In genomic region chr17:77391668-77392375, GRCh38 we compare ENCODE assay signal across 8 cellular contexts.
DNase-seq lines count a peak whose midpoint lies in the region; ATAC-seq and TF ChIP-seq lines count a peak whose summit lies in the region.

No MANE protein-coding gene starts in this region.

- H3K4me3 ChIP-seq in foreskin fibroblast (ENCODE audit: low read depth in 1 of 2, low read length in 2 of 2) (no peak overlapping the region), trophoblast cell (ENCODE audit: low read depth, low read length) (no peak overlapping the region)

- peak overlapping the region; percentile 15 for H3K4me2 ChIP-seq in trophoblast cell (ENCODE audit: low read length)

- peak overlapping the region; percentile 31 for H3K18ac ChIP-seq in trophoblast cell (ENCODE audit: low read length)

- H2BK5ac ChIP-seq in trophoblast cell (ENCODE audit: low read depth, low read length, poor library complexity), result peak overlapping the region; percentile 27

- H4K8ac ChIP-seq in trophoblast cell (ENCODE audit: low read depth, low read length), result peak overlapping the region; percentile 23

- H3K9ac ChIP-seq in trophoblast cell (ENCODE audit: low read length), result no peak overlapping the region

- peak overlapping the region; percentile 23 for H3K14ac ChIP-seq in trophoblast cell (ENCODE audit: low read length)

- ATAC-seq in GM18907 (IDR thresholded peaks at IDR 0.05; ENCODE audit: unreplicated experiment), result no peak

- H4K91ac ChIP-seq in trophoblast cell (ENCODE audit: low read depth, low read length), result peak overlapping the region; percentile 39

- WGBS in trophoblast cell (ENCODE audit: extremely low coverage, insufficient coverage, insufficient read length), result no CpG with 5 or more reads among the region's 7 CpGs

- H2BK12ac ChIP-seq in trophoblast cell (ENCODE audit: low read length), result peak overlapping the region; percentile 21

- peak overlapping the region; percentile 43 for H2AK5ac ChIP-seq in trophoblast cell (ENCODE audit: low read length)

- H4K12ac ChIP-seq in trophoblast cell (ENCODE audit: low read depth, low read length), result no peak overlapping the region

- peaks cover 36% of the 10 kb centered on the region for H3K79me1 ChIP-seq in trophoblast cell (ENCODE audit: low read length)

- H3K9me3 ChIP-seq in trophoblast cell (ENCODE audit: insufficient read depth, low read depth, low read length), result peaks cover 4% of the 10 kb centered on the region

- H2AFZ ChIP-seq in trophoblast cell (ENCODE audit: insufficient read depth, low read length, poor library complexity), result no peak overlapping the region

- H3K23ac ChIP-seq in trophoblast cell (ENCODE audit: low read length), result no peak overlapping the region

- DNase-seq in HCEC 1CT (peak; percentile 93), activated T-helper 1 cell treated with Interleukin-2 at 50 U/mL for 16 hours (ENCODE audit: low read depth) (peak; percentile 48), foreskin fibroblast (peak; percentile 97 to 98), trophoblast cell (no peak), NCI-H2196 treated with DMSO at 0.1 percent for 48 hours (lab: John Stamatoyannopoulos, UW; ENCODE audit: unreplicated experiment) (no peak), NOMO-1 treated with DMSO at 0.1 percent for 48 hours (lab: John Stamatoyannopoulos, UW; ENCODE audit: unreplicated experiment) (no peak), NCI-H69 (lab: John Stamatoyannopoulos, UW) (no peak)

- H3K79me2 ChIP-seq in trophoblast cell (ENCODE audit: control insufficient read depth, insufficient read depth, low read length, poor library complexity), result peaks cover 8% of the 10 kb centered on the region

- H3K27me3 ChIP-seq in trophoblast cell (ENCODE audit: insufficient read depth, low read length), result no peaks in the 10 kb centered on the region

- peaks cover 59 to 72% of the 10 kb centered on the region in 2 experiments for H3K4me1 ChIP-seq in trophoblast cell (ENCODE audit: control insufficient read depth in 1 of 2, insufficient read depth in 2 of 2, low read length in 2 of 2)

- no peaks in the 10 kb centered on the region for H3K36me3 ChIP-seq in trophoblast cell (ENCODE audit: control insufficient read depth in 1 of 2, insufficient read depth in 2 of 2, low read length in 2 of 2)

- peak overlapping the region; percentile 37 for H2BK120ac ChIP-seq in trophoblast cell (ENCODE audit: insufficient read depth, low read length, poor library complexity)

- H3K4ac ChIP-seq in trophoblast cell (ENCODE audit: low read depth, low read length), result no peak overlapping the region

- TF ChIP-seq CTCF in foreskin fibroblast (IDR thresholded peaks at IDR 0.05; ENCODE audit: low read depth, low read length), result no peak

- peak overlapping the region; percentile 29 for H3K27ac ChIP-seq in trophoblast cell (ENCODE audit: low read depth, low read length)

Comparison
In these comparisons a context has a peak if more than half of its experiments do, and no peak if none do; other contexts are left out.
1. DNase-seq: peak in HCEC 1CT (single experiment), activated T-helper 1 cell treated with Interleukin-2 at 50 U/mL for 16 hours (single experiment) and foreskin fibroblast (2 of 2); none in trophoblast cell (0 of 2), NCI-H2196 treated with DMSO at 0.1 percent for 48 hours (single experiment), NOMO-1 treated with DMSO at 0.1 percent for 48 hours (single experiment) and NCI-H69 (single experiment).